Comparison of ENCODE assay signal across 8 cellular contexts in the genomic region with DNA sequence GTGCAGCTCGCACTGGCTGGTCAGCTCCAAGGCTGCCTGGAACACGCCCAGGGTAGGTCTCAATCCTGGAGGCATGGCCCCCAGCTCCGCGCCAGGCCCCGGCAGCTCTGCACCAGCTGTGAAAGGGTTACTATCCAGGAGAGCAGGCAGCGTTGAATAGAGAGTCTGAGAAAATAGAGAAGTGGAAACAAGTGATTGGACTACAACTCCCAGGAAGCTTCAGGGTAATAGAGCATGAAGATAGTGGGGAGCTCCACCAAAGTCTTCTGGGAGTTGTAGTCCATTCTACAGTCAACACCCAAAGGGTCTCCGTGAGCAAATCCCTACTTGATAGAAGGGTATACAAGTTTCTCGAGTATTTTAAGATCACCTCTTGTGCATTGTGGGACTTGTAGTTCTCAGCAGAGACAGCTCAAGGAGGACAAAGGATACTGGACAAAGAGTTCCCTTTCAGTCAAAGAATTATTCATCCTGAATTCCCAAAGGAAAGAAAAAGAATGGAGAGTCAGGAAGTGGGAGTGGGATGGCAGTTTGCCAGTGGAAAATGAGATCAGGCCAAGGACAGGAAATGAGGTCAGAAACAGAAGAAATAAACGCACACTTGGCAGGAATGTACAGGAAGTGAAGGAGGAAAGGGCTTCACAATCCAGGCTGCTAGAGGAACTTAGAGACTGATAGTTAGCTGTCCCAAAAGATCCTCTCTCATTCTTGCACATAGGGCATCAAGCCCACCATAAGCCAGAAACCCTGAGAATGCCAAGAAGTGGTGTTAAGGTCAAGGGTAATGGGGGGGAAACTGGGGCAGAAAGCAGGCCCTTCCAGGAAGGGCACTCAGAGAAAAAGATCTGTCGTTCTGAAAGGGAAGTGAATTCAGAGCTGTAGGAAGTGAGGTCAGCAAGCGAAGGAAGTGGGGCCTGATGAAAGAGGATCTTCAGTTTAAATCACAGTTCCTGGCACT. TPM values are rescaled to one million over a fixed set of nuclear protein-coding genes. Genes with fewer than 3 reads are reported as not detected.
DNase-seq lines count a peak whose midpoint lies in the region; ATAC-seq and TF ChIP-seq lines count a peak whose summit lies in the region.

No MANE protein-coding gene starts in this region.

- peaks cover 30% of the 10 kb centered on the region for H3K4me1 Mint-ChIP-seq in activated naive CD8-positive, alpha-beta T cell treated with anti-CD3 and anti-CD28 coated beads, Interleukin-2, amount 50 U/mL, for 24 hours
- H3K4me1 Mint-ChIP-seq in glutamatergic neuron (ENCODE audit: low read depth, unreplicated experiment): peaks cover 5% of the 10 kb centered on the region

- intact Hi-C loops in psoas muscle (cut with DNase I): no loop called here

- H3K27me3 ChIP-seq in AG04450 (ENCODE audit: control insufficient read depth, insufficient read depth, low read length): no peaks in the 10 kb centered on the region
- no peaks in the 10 kb centered on the region for H3K27me3 ChIP-seq in psoas muscle (ENCODE audit: insufficient read depth in 3 of 3, low read length in 2 of 3)

- CTCF ChIA-PET in AG04450 (lab: Charles Lee): interaction anchor here (0.7 to 0.9 kb wide), 2 partner anchors 49 to 275 kb away, joined by 3 read pairs; no protein-coding TSS in a partner anchor

- H3K4me3 ChIP-seq in AG04450 (ENCODE audit: low read depth, low read length): no peak overlapping the region
- no peak overlapping the region for H3K4me3 ChIP-seq in psoas muscle

- no peaks in the 10 kb centered on the region for H3K27me3 Mint-ChIP-seq in activated naive CD8-positive, alpha-beta T cell treated with anti-CD3 and anti-CD28 coated beads, Interleukin-2, amount 50 U/mL, for 24 hours
- H3K27me3 Mint-ChIP-seq in glutamatergic neuron (ENCODE audit: unreplicated experiment): peaks cover 5% of the 10 kb centered on the region

- no peaks in the 10 kb centered on the region for H3K36me3 ChIP-seq in psoas muscle (ENCODE audit: insufficient read depth in 1 of 2, low read depth in 1 of 2)

- peaks cover 5% of the 10 kb centered on the region for H3K4me1 ChIP-seq in psoas muscle

- WGBS in psoas muscle, 3 donors: 40 to 46% (median 41%) methylated on average over 11 of the region's 11 CpGs

- POLR2A ChIA-PET in AG04450 (lab: Yijun Ruan, JAX): interaction anchor here (0.7 to 1.4 kb wide), 5 partner anchors 9 to 239 kb away, joined by 3 to 5 read pairs (median 4); partner anchors contain the start of gene PPP1R15A

- H3K9me3 Mint-ChIP-seq in activated naive CD8-positive, alpha-beta T cell treated with anti-CD3 and anti-CD28 coated beads, Interleukin-2, amount 50 U/mL, for 24 hours: peaks cover 16% of the 10 kb centered on the region
- H3K9me3 Mint-ChIP-seq in glutamatergic neuron (ENCODE audit: unreplicated experiment): peaks cover 7% of the 10 kb centered on the region

- H3K36me3 Mint-ChIP-seq in activated naive CD8-positive, alpha-beta T cell treated with anti-CD3 and anti-CD28 coated beads, Interleukin-2, amount 50 U/mL, for 24 hours (ENCODE audit: low read depth): peaks cover 11% of the 10 kb centered on the region
- peaks cover 5% of the 10 kb centered on the region for H3K36me3 Mint-ChIP-seq in glutamatergic neuron (ENCODE audit: unreplicated experiment)

- peak overlapping the region; percentile 69 for H3K27ac Mint-ChIP-seq in activated naive CD8-positive, alpha-beta T cell treated with anti-CD3 and anti-CD28 coated beads, Interleukin-2, amount 50 U/mL, for 24 hours
- peak overlapping the region; percentile 75 for H3K27ac Mint-ChIP-seq in glutamatergic neuron (ENCODE audit: unreplicated experiment)

- DNase-seq in AG04450 (ENCODE audit: low read depth, low spot score) (peak; percentile 63), GM13977 (ENCODE audit: low spot score) (peak; percentile 82), NCI-H82 (lab: John Stamatoyannopoulos, UW) (peak; percentile 86), glutamatergic neuron (no peak), psoas muscle (peak in 1 of 2 donors; percentile 65), GM19240 (ENCODE audit: insufficient read length, low spot score) (no peak)
- no peak for DNase-seq in activated naive CD8-positive, alpha-beta T cell treated with anti-CD3 and anti-CD28 coated beads, Interleukin-2, amount 50 U/mL, for 24 hours

- peak; percentile 61 for ATAC-seq in activated naive CD8-positive, alpha-beta T cell treated with anti-CD3 and anti-CD28 coated beads, Interleukin-2, amount 50 U/mL, for 24 hours
- ATAC-seq in psoas muscle: peak in 2 of 4 donors; percentile 27 to 28
- no peak for ATAC-seq in HG03457 (IDR thresholded peaks at IDR 0.05; ENCODE audit: unreplicated experiment)

- TF ChIP-seq CTCF in AG04450 (IDR thresholded peaks at IDR 0.05; ENCODE audit: low read depth, low read length) (no peak), GM13977 (IDR thresholded peaks at IDR 0.05; ENCODE audit: extremely low read depth, insufficient read depth, missing control alignments) (no peak), glutamatergic neuron (IDR thresholded peaks at IDR 0.05; ENCODE audit: partially characterized antibody, unreplicated experiment) (no peak), psoas muscle (IDR thresholded peaks at IDR 0.05) (no peak)

- H3K27ac ChIP-seq in AG04450 (ENCODE audit: low read depth, low read length) (peak overlapping the region; percentile 66), psoas muscle (peak overlapping the region; percentile 70)

- H3K9me3 ChIP-seq in AG04450 (ENCODE audit: control insufficient read depth, insufficient read depth, low read length) (peaks cover 13% of the 10 kb centered on the region; the same call in 1 of the 2 replicates), psoas muscle (no peaks in the 10 kb centered on the region)

- H3K4me3 Mint-ChIP-seq in activated naive CD8-positive, alpha-beta T cell treated with anti-CD3 and anti-CD28 coated beads, Interleukin-2, amount 50 U/mL, for 24 hours: no peak overlapping the region
- H3K4me3 Mint-ChIP-seq in glutamatergic neuron (ENCODE audit: unreplicated experiment): peak overlapping the region; percentile 7

- in situ Hi-C loops in GM13977 (cut with MboI; ENCODE audit: low pct_unique_long_range_greater_than_20kb, low sequenced_read_pairs, unreplicated experiment): no loop called here

RNA-seq across cellular contexts. Expression of gene MAMSTR, which starts 5.5 kb away (rescaled TPM):
- polyA plus RNA-seq in AG04450 (2011; rRNA removed) (0.58 and 0.68 TPM in 2 replicates), psoas muscle (10 to 100 TPM in 1 of 3 donors, 1 to 10 TPM in 2; 3.1 to 10.5 (median 8.4) TPM)
- 1.1 TPM in 2 replicates for polyA minus RNA-seq in AG04450 (2011; rRNA and poly(A)+ RNA removed)
- total RNA-seq in glutamatergic neuron (ENCODE audit: unreplicated experiment) (2.7 TPM), psoas muscle (10 to 100 TPM in 3 of 4 donors, 1 to 10 TPM in 1; 7.9 to 50.9 (median 32.9) TPM)

RNA-seq across cellular contexts. Expression of gene RASIP1, which starts 15.3 kb away (rescaled TPM):
- polyA plus RNA-seq in AG04450 (2011; rRNA removed): 0.32 and 0.61 TPM in 2 replicates
- polyA minus RNA-seq in AG04450 (2011; rRNA and poly(A)+ RNA removed): 0.17 and 0.37 TPM in 2 replicates
- 6.2 TPM for total RNA-seq in glutamatergic neuron (ENCODE audit: unreplicated experiment)
- 1 to 10 TPM; 6.9 to 9.7 (median 8.0) TPM for total RNA-seq in psoas muscle
- 1 to 10 TPM; 3.9 to 7.7 (median 4.9) TPM for polyA plus RNA-seq in psoas muscle

RNA-seq across cellular contexts. Expression of gene IZUMO1, which starts 21.6 kb away (rescaled TPM):
- polyA plus RNA-seq in AG04450 (2011; rRNA removed) (not detected in 2 replicates), psoas muscle (under 1 TPM in 2 of 3 donors, not detected in 1; 0.18 to 0.66 TPM)
- polyA minus RNA-seq in AG04450 (2011; rRNA and poly(A)+ RNA removed): not detected in 2 replicates
- total RNA-seq in glutamatergic neuron (ENCODE audit: unreplicated experiment) (not detected), psoas muscle (under 1 TPM in 3 of 4 donors, not detected in 1; 0.26 to 0.76 (median 0.36) TPM)

RNA-seq across cellular contexts. Expression of gene FUT1, which starts 27.4 kb away (rescaled TPM):
- polyA plus RNA-seq in AG04450 (2011; rRNA removed) (0.02 and 0.07 TPM in 2 replicates), psoas muscle (1 to 10 TPM; 1.1 to 1.3 (median 1.3) TPM)
- 0.05 TPM in 1 of 2 replicates, not detected in the other for polyA minus RNA-seq in AG04450 (2011; rRNA and poly(A)+ RNA removed)
- total RNA-seq in glutamatergic neuron (ENCODE audit: unreplicated experiment) (4.4 TPM), psoas muscle (1 to 10 TPM; 1.6 to 2.3 (median 2.0) TPM)

RNA-seq across cellular contexts. Expression of gene FUT2, which starts 29.3 kb away (rescaled TPM):
- polyA plus RNA-seq in AG04450 (2011; rRNA removed) (not detected in 2 replicates), psoas muscle (not detected)
- not detected in 2 replicates for polyA minus RNA-seq in AG04450 (2011; rRNA and poly(A)+ RNA removed)
- total RNA-seq in glutamatergic neuron (ENCODE audit: unreplicated experiment) (0.22 TPM), psoas muscle (not detected)

Comparison
In these comparisons a context has a peak if more than half of its experiments do, and no peak if none do; other contexts are left out.
1. DNase-seq: peak in AG04450 (single experiment), GM13977 (single experiment) and NCI-H82 (single experiment); none in activated naive CD8-positive, alpha-beta T cell treated with anti-CD3 and anti-CD28 coated beads, Interleukin-2, amount 50 U/mL, for 24 hours (single experiment), glutamatergic neuron (single experiment) and GM19240 (single experiment).